22 cellular contexts compared by ENCODE assay signal in genomic region chr11:68351450-68352275, GRCh38. TPM values are rescaled to one million over a fixed set of nuclear protein-coding genes. Genes with fewer than 3 reads are reported as not detected.
DNase-seq lines count a peak whose midpoint lies in the region; ATAC-seq, FAIRE-seq and TF ChIP-seq lines count a peak whose summit lies in the region.
"Had no signal": no experiment of that assay in that cellular context is flagged by ENCODE, and none has a peak within 500 bp of the region (broad histone marks: within the 10 kb centered on the region; RNA-seq: fewer than 3 reads in every experiment).

No MANE protein-coding gene starts in this region.

- POLR2A ChIA-PET in HepG2 (lab: Yijun Ruan, JAX): no interaction called here

- no peak for ATAC-seq in HepG2
- ATAC-seq in right lobe of liver: no peak
- ATAC-seq in HG02938 (IDR thresholded peaks at IDR 0.05; ENCODE audit: unreplicated experiment): no peak
- ATAC-seq in HG02885 (IDR thresholded peaks at IDR 0.05; ENCODE audit: poor library complexity, unreplicated experiment): no peak
- ATAC-seq: activated CD4-positive, CD25-positive, alpha-beta regulatory T cell treated with anti-CD3 and anti-CD28 coated beads, Interleukin-2, amount 50 U/mL, for 24 hours; naive thymus-derived CD8-positive, alpha-beta T cell; PC-3; psoas muscle had no signal

- peaks cover 6% of the 10 kb centered on the region for H3K4me1 Mint-ChIP-seq in endothelial cell (ENCODE audit: unreplicated experiment)
- H3K4me1 Mint-ChIP-seq: activated naive CD8-positive, alpha-beta T cell treated with anti-CD3 and anti-CD28 coated beads for 36 hours had no signal

- no peak overlapping the region for H3K9ac ChIP-seq in HepG2 (ENCODE audit: insufficient read depth, low read depth, low read length)
- no peak overlapping the region for H3K9ac ChIP-seq in trophoblast cell (ENCODE audit: low read length)
- H3K9ac ChIP-seq: KMS-11 had no signal

- H3K4ac ChIP-seq in trophoblast cell (ENCODE audit: low read depth, low read length): no peak overlapping the region

- peaks cover 11% of the 10 kb centered on the region for H3K4me1 ChIP-seq in HepG2 (ENCODE audit: insufficient read depth, low read length)
- peaks cover 0 to 41% (median 10%) of the 10 kb centered on the region in 4 donors for H3K4me1 ChIP-seq in right lobe of liver
- H3K4me1 ChIP-seq in trophoblast cell (ENCODE audit: control insufficient read depth in 1 of 2, insufficient read depth in 2 of 2, low read length in 2 of 2): peaks cover 20 to 24% of the 10 kb centered on the region in 2 experiments

- H3K79me2 ChIP-seq in HepG2 (ENCODE audit: insufficient read depth, low read length) (peaks cover 65% of the 10 kb centered on the region), trophoblast cell (ENCODE audit: control insufficient read depth, insufficient read depth, low read length, poor library complexity) (no peaks in the 10 kb centered on the region)

- H3K4me3 ChIP-seq in HepG2 (replicated peaks in 1 of 3; ENCODE audit: insufficient read depth in 1 of 3, low read depth in 2 of 3, low read length in 3 of 3) (no peak overlapping the region), right lobe of liver (no peak overlapping the region), trophoblast cell (ENCODE audit: low read depth, low read length) (no peak overlapping the region)
- H3K4me3 ChIP-seq: cardiac muscle cell, psoas muscle had no signal

- no peak overlapping the region for H3K27ac Mint-ChIP-seq in endothelial cell (ENCODE audit: unreplicated experiment)
- H3K27ac Mint-ChIP-seq: activated naive CD8-positive, alpha-beta T cell treated with anti-CD3 and anti-CD28 coated beads for 36 hours; CD4-positive, alpha-beta T cell had no signal

- H2AFZ ChIP-seq in HepG2 (ENCODE audit: low read length) (no peak overlapping the region), trophoblast cell (ENCODE audit: insufficient read depth, low read length, poor library complexity) (no peak overlapping the region)

- intact Hi-C loops in HepG2 (cut with micrococcal nuclease; ENCODE audit: unreplicated experiment): no loop called here
- intact Hi-C loops in right lobe of liver (cut with DNase I): no loop called here

- peak overlapping the region; percentile 20 for H3K18ac ChIP-seq in trophoblast cell (ENCODE audit: low read length)

- no peak overlapping the region for H2BK120ac ChIP-seq in trophoblast cell (ENCODE audit: insufficient read depth, low read length, poor library complexity)

- H3K23ac ChIP-seq in trophoblast cell (ENCODE audit: low read length): no peak overlapping the region

- no peak overlapping the region for H4K8ac ChIP-seq in trophoblast cell (ENCODE audit: low read depth, low read length)

- H2AK5ac ChIP-seq in trophoblast cell (ENCODE audit: low read length): no peak overlapping the region

- H3K14ac ChIP-seq in trophoblast cell (ENCODE audit: low read length): no peak overlapping the region

- no peak overlapping the region for H4K12ac ChIP-seq in trophoblast cell (ENCODE audit: low read depth, low read length)

- no TSS peak for BruUV-seq in HepG2 (replicated peaks; lab: Mats Ljungman, UMichigan)

- H3K9me3 ChIP-seq in HepG2 (ENCODE audit: low read length): no peaks in the 10 kb centered on the region
- no peaks in the 10 kb centered on the region for H3K9me3 ChIP-seq in right lobe of liver
- peaks cover 5% of the 10 kb centered on the region for H3K9me3 ChIP-seq in trophoblast cell (ENCODE audit: insufficient read depth, low read depth, low read length)
- H3K9me3 ChIP-seq: psoas muscle had no signal

- no peak overlapping the region for H3K4me2 ChIP-seq in HepG2 (ENCODE audit: low read depth, low read length)
- no peak overlapping the region for H3K4me2 ChIP-seq in trophoblast cell (ENCODE audit: low read length)
- H3K4me2 ChIP-seq: KMS-11 had no signal

- H3K4me3 Mint-ChIP-seq in endothelial cell (ENCODE audit: unreplicated experiment): peak overlapping the region; percentile 15
- H3K4me3 Mint-ChIP-seq: activated naive CD8-positive, alpha-beta T cell treated with anti-CD3 and anti-CD28 coated beads for 36 hours; CD4-positive, alpha-beta T cell had no signal

- no peak overlapping the region for H2BK12ac ChIP-seq in trophoblast cell (ENCODE audit: low read length)

- peaks cover 30% of the 10 kb centered on the region for H3K36me3 Mint-ChIP-seq in endothelial cell (ENCODE audit: low read depth, unreplicated experiment)
- H3K36me3 Mint-ChIP-seq: activated naive CD8-positive, alpha-beta T cell treated with anti-CD3 and anti-CD28 coated beads for 36 hours had no signal

- FAIRE-seq in HepG2 (lab: Jason Lieb, UNC): no peak

- TF ChIP-seq RAD21 in HepG2 (CRISPR knock-in tag; IDR thresholded peaks at IDR 0.05): no peak

- H3K27me3 ChIP-seq in HepG2 (ENCODE audit: control insufficient read depth in 1 of 2, insufficient read depth in 2 of 2, low read length in 2 of 2) (no peaks in the 10 kb centered on the region; a peak in 1 of 5 replicates), right lobe of liver (no peaks in the 10 kb centered on the region), trophoblast cell (ENCODE audit: insufficient read depth, low read length) (no peaks in the 10 kb centered on the region)
- H3K27me3 ChIP-seq: cardiac muscle cell had no signal

- in situ Hi-C loops in HepG2 (cut with HindIII; ENCODE audit: extremely low pct_ligation_motif_present, low pct_unique_long_range_greater_than_20kb): no loop called here

- no peak for DNase-seq in HepG2 (ENCODE audit: low spot score)
- DNase-seq in right lobe of liver: no peak
- DNase-seq in endothelial cell (ENCODE audit: low spot score): no peak
- DNase-seq in trophoblast cell: no peak
- no peak for DNase-seq in glomerular visceral epithelial cell (ENCODE audit: extremely low spot score)
- DNase-seq in dermis blood vessel endothelial cell: no peak
- DNase-seq: ACHN; activated naive CD8-positive, alpha-beta T cell treated with anti-CD3 and anti-CD28 coated beads for 36 hours; CD4-positive, alpha-beta T cell; islet precursor cell; naive thymus-derived CD8-positive, alpha-beta T cell; NCI-H1092; NCI-H526; PC-3; psoas muscle; stimulated activated CD4-positive, alpha-beta T cell treated with anti-CD3 and anti-CD28 coated beads, Interleukin-12 subunit alpha, Interleukin-12 subunit beta, amount 100 ng/mL, for 4 hours; T1000 had no signal

- H2BK5ac ChIP-seq in trophoblast cell (ENCODE audit: low read depth, low read length, poor library complexity): no peak overlapping the region

- peaks cover 20% of the 10 kb centered on the region for H3K27me3 Mint-ChIP-seq in endothelial cell (ENCODE audit: unreplicated experiment)
- H3K27me3 Mint-ChIP-seq: activated naive CD8-positive, alpha-beta T cell treated with anti-CD3 and anti-CD28 coated beads for 36 hours; CD4-positive, alpha-beta T cell; naive thymus-derived CD8-positive, alpha-beta T cell had no signal

- 95% methylated on average over 29 of the region's 32 CpGs for WGBS in HepG2 (ENCODE audit: low lambda C conversion rate)
- 84% methylated on average over 20 of the region's 32 CpGs for WGBS in right lobe of liver (ENCODE audit: insufficient coverage, low coverage, low lambda C conversion rate, missing lambda C conversion rate)
- 100% methylated on average over 3 of the region's 32 CpGs for WGBS in trophoblast cell (ENCODE audit: extremely low coverage, insufficient coverage, insufficient read length)

- CTCF ChIA-PET in HepG2 (lab: Yijun Ruan, JAX; ENCODE audit: low intra/inter-chr PET ratio, low total read pairs): no interaction called here

- TF ChIP-seq EP300 in HepG2 (IDR thresholded peaks at IDR 0.05; ENCODE audit: low read depth in 2 of 2, low read length in 2 of 2) (no peak), HepG2 (CRISPR knock-in tag; IDR thresholded peaks at IDR 0.05; ENCODE audit: borderline replicate concordance) (no peak)

- H3K36me3 ChIP-seq in HepG2 (replicated peaks in 1 of 2; ENCODE audit: control insufficient read depth in 1 of 2, insufficient read depth in 2 of 2, low read length in 2 of 2) (peaks cover 58 to 83% of the 10 kb centered on the region in 2 experiments; a peak in 4 of 5 replicates), right lobe of liver (no peaks in the 10 kb centered on the region), trophoblast cell (ENCODE audit: control insufficient read depth in 1 of 2, insufficient read depth in 2 of 2, low read length in 2 of 2) (peaks cover 2 to 4% of the 10 kb centered on the region in 2 experiments)
- H3K36me3 ChIP-seq: cardiac muscle cell had no signal

- no peak for TF ChIP-seq POLR2A in HepG2 (IDR thresholded peaks at IDR 0.05; ENCODE audit: insufficient read depth in 1 of 2, low read depth in 2 of 2, low read length in 2 of 2)
- TF ChIP-seq POLR2A in right lobe of liver (IDR thresholded peaks at IDR 0.05): no peak

- H4K20me1 ChIP-seq in HepG2 (ENCODE audit: insufficient read depth, low read length): peaks cover 69% of the 10 kb centered on the region; the same call in 1 of the 2 replicates

- TF ChIP-seq CTCF in HepG2 (CRISPR knock-in tag; IDR thresholded peaks at IDR 0.05): no peak
- TF ChIP-seq CTCF in right lobe of liver (IDR thresholded peaks at IDR 0.05): no peak
- TF ChIP-seq CTCF in endothelial cell (IDR thresholded peaks at IDR 0.05; ENCODE audit: unreplicated experiment): no peak

- H3K9me3 Mint-ChIP-seq in endothelial cell (ENCODE audit: unreplicated experiment): no peaks in the 10 kb centered on the region
- H3K9me3 Mint-ChIP-seq: activated naive CD8-positive, alpha-beta T cell treated with anti-CD3 and anti-CD28 coated beads for 36 hours; CD4-positive, alpha-beta T cell; naive thymus-derived CD8-positive, alpha-beta T cell had no signal

- peaks cover 11% of the 10 kb centered on the region for H3K79me1 ChIP-seq in trophoblast cell (ENCODE audit: low read length)

- no peak overlapping the region for H3K27ac ChIP-seq in HepG2 (ENCODE audit: extremely low read length, insufficient read depth, low read length)
- peak overlapping the region in 1 of 3 donors; percentile 24 for H3K27ac ChIP-seq in right lobe of liver
- no peak overlapping the region for H3K27ac ChIP-seq in trophoblast cell (ENCODE audit: low read depth, low read length)
- H3K27ac ChIP-seq: cardiac muscle cell, KMS-11, psoas muscle had no signal

- no peak overlapping the region for H4K91ac ChIP-seq in trophoblast cell (ENCODE audit: low read depth, low read length)

RNA-seq across cellular contexts. Expression of gene LRP5, which starts 39.3 kb away (rescaled TPM):
- total RNA-seq in HepG2 (2016; rRNA removed; fragmentation: Illumina TruSeq; extraction: Trizol) (23.6 and 40.4 TPM in 2 replicates), right lobe of liver (100 to 1,000 TPM in 2 of 6 experiments, 10 to 100 TPM in 4; 74.4 to 120 (median 88.2) TPM), endothelial cell (ENCODE audit: unreplicated experiment) (72.3 TPM), dermis blood vessel endothelial cell (87.3 and 169 TPM in 2 replicates)
- total RNA-seq in HepG2 (2016; cell fraction: cytosol; rRNA removed; fragmentation: Illumina TruSeq; extraction: Trizol; ENCODE audit: low read depth): 19.7 and 22.6 TPM in 2 replicates
- 17.6 and 41.1 TPM in 2 replicates for total RNA-seq in HepG2 (2016; cell fraction: insoluble cytoplasmic fraction; rRNA removed; fragmentation: Illumina TruSeq; extraction: Trizol)
- 27.9 and 29.7 TPM in 2 replicates for total RNA-seq in HepG2 (2016; cell fraction: membrane; rRNA removed; fragmentation: Illumina TruSeq; extraction: Trizol)
- 50.9 and 60.6 TPM in 2 replicates for total RNA-seq in HepG2 (2016; cell fraction: nucleus; rRNA removed; fragmentation: Illumina TruSeq; extraction: Trizol)
- 64.0 and 83.4 TPM in 2 replicates for polyA plus RNA-seq in HepG2 (2011; rRNA removed)
- polyA plus RNA-seq in HepG2 (2011; cell fraction: cytosol; rRNA removed): 37.9 and 59.3 TPM in 2 replicates
- polyA plus RNA-seq in HepG2 (2011; cell fraction: nucleus; rRNA removed): 131 and 158 TPM in 2 replicates
- 80.7 and 119 TPM in 2 replicates for polyA plus RNA-seq in HepG2 (2012)
- polyA plus RNA-seq in HepG2 (2016; cell fraction: cytosol; fragmentation: Illumina TruSeq; extraction: Trizol; ENCODE audit: low read depth): 10.8 and 12.1 TPM in 2 replicates
- 25.6 and 36.8 TPM in 2 replicates for polyA plus RNA-seq in HepG2 (2016; cell fraction: insoluble cytoplasmic fraction; fragmentation: Illumina TruSeq; extraction: Trizol; ENCODE audit: low read depth)
- polyA plus RNA-seq in HepG2 (2016; cell fraction: membrane; fragmentation: Illumina TruSeq; extraction: Trizol; ENCODE audit: low read depth): 20.7 and 25.9 TPM in 2 replicates
- polyA plus RNA-seq in HepG2 (2016; cell fraction: nucleus; fragmentation: Illumina TruSeq; extraction: Trizol; ENCODE audit: insufficient read depth, low read depth): 130 and 133 TPM in 2 replicates
- polyA minus RNA-seq in HepG2 (2011; rRNA and poly(A)+ RNA removed; ENCODE audit: low replicate concordance): 49.7 and 219 TPM in 2 replicates
- polyA minus RNA-seq in HepG2 (2011; cell fraction: cytosol; rRNA and poly(A)+ RNA removed): 75.4 and 75.5 TPM in 2 replicates
- 58.3 and 59.0 TPM in 2 replicates for polyA minus RNA-seq in HepG2 (2011; cell fraction: nucleus; rRNA and poly(A)+ RNA removed)
- 16.1 and 17.7 TPM in 2 replicates for polyA plus RNA-seq in trophoblast cell (2013)
